Comparison of ENCODE assay signal across 9 cellular contexts in genomic region chr13:111429064-111429558, GRCh38.
DNase-seq lines count a peak whose midpoint lies in the region; ATAC-seq and TF ChIP-seq lines count a peak whose summit lies in the region.
"Had no signal": no experiment of that assay in that cellular context is flagged by ENCODE, and none has a peak within 500 bp of the region (broad histone marks: within the 10 kb centered on the region; RNA-seq: fewer than 3 reads in every experiment).

No MANE protein-coding gene starts in this region.

- no peaks in the 10 kb centered on the region for H3K9me2 ChIP-seq in hepatocyte (replicated peaks; ENCODE audit: insufficient read depth)

- H3K36me3 ChIP-seq in ES-I3 (ENCODE audit: insufficient read depth, low read length) (no peaks in the 10 kb centered on the region), H7 (replicated peaks; ENCODE audit: control insufficient read depth, insufficient read depth, low read length) (no peaks in the 10 kb centered on the region), hepatocyte (replicated peaks; ENCODE audit: insufficient read depth, low read depth) (no peaks in the 10 kb centered on the region)

- H3K4me2 ChIP-seq in hepatocyte = peak overlapping the region; percentile 65

- H3K27ac ChIP-seq in hepatocyte = no peak overlapping the region

- H3K9me3 Mint-ChIP-seq in activated T-cell treated with anti-CD3 and anti-CD28 coated beads, Interleukin-2, amount 50 U/mL, for 72 hours = no peaks in the 10 kb centered on the region
- H3K9me3 Mint-ChIP-seq: activated naive CD4-positive, alpha-beta T cell treated with anti-CD3 and anti-CD28 coated beads, Interleukin-2, amount 50 U/mL, for 24 hours had no signal

- peak overlapping the region; percentile 60 for H3K9ac ChIP-seq in ES-I3 (ENCODE audit: low read depth, low read length)

- peak; percentile 58 to 66 for ATAC-seq in activated T-cell treated with anti-CD3 and anti-CD28 coated beads, Interleukin-2, amount 50 U/mL, for 72 hours (replicated peaks in 1 of 2)

- H3K4me3 Mint-ChIP-seq in activated T-cell treated with anti-CD3 and anti-CD28 coated beads, Interleukin-2, amount 50 U/mL, for 72 hours = peak overlapping the region; percentile 31 to 52
- H3K4me3 Mint-ChIP-seq: activated naive CD4-positive, alpha-beta T cell treated with anti-CD3 and anti-CD28 coated beads, Interleukin-2, amount 50 U/mL, for 24 hours had no signal

- H3K4me1 Mint-ChIP-seq in activated T-cell treated with anti-CD3 and anti-CD28 coated beads, Interleukin-2, amount 50 U/mL, for 72 hours (ENCODE audit: low read depth) = no peaks in the 10 kb centered on the region
- H3K4me1 Mint-ChIP-seq: activated naive CD4-positive, alpha-beta T cell treated with anti-CD3 and anti-CD28 coated beads, Interleukin-2, amount 50 U/mL, for 24 hours had no signal

- peak; percentile 63 for TF ChIP-seq CTCF in hepatocyte (IDR thresholded peaks at IDR 0.05; ENCODE audit: poor library complexity)

- WGBS in hepatocyte (ENCODE audit: low lambda C conversion rate, missing lambda C conversion rate) = 19% methylated on average over 11 of the region's 12 CpGs

- H4K20me1 ChIP-seq in hepatocyte (ENCODE audit: insufficient read depth, poor library complexity, severe bottlenecking) = no peaks in the 10 kb centered on the region

- peaks cover 34% of the 10 kb centered on the region for H3K27me3 Mint-ChIP-seq in activated T-cell treated with anti-CD3 and anti-CD28 coated beads, Interleukin-2, amount 50 U/mL, for 72 hours (ENCODE audit: low read depth)
- H3K27me3 Mint-ChIP-seq: activated naive CD4-positive, alpha-beta T cell treated with anti-CD3 and anti-CD28 coated beads, Interleukin-2, amount 50 U/mL, for 24 hours had no signal

- no peak overlapping the region for H2AFZ ChIP-seq in hepatocyte

- DNase-seq in H7 (peak; percentile 93), NCI-H1930 (lab: John Stamatoyannopoulos, UW) (peak; percentile 45 to 69), hepatocyte (ENCODE audit: low spot score) (peak; percentile 73), ureter (ENCODE audit: low spot score) (no peak), dedifferentiated amniotic fluid mesenchymal stem cell (ENCODE audit: extremely low spot score) (no peak)
- peak; percentile 40 to 50 for DNase-seq in activated T-cell treated with anti-CD3 and anti-CD28 coated beads, Interleukin-2, amount 50 U/mL, for 72 hours
- DNase-seq in stimulated activated CD4-positive, alpha-beta T cell treated with anti-CD3 and anti-CD28 coated beads, Interleukin-1b, Interleukin-23, amount 100 ng/mL, for 48 hours = peak; percentile 34

- H3K27me3 ChIP-seq in H7 (ENCODE audit: control insufficient read depth, insufficient read depth, low read length) = no peaks in the 10 kb centered on the region
- peaks cover 6% of the 10 kb centered on the region for H3K27me3 ChIP-seq in hepatocyte

- H3K79me2 ChIP-seq in hepatocyte = no peaks in the 10 kb centered on the region

- no peaks in the 10 kb centered on the region for H3K9me3 ChIP-seq in ES-I3 (ENCODE audit: control insufficient read depth, insufficient read depth, low read length)
- no peaks in the 10 kb centered on the region for H3K9me3 ChIP-seq in hepatocyte (ENCODE audit: low read depth)

- no peaks in the 10 kb centered on the region for H3K4me1 ChIP-seq in ES-I3 (ENCODE audit: insufficient read depth, low read length)
- no peaks in the 10 kb centered on the region for H3K4me1 ChIP-seq in hepatocyte (ENCODE audit: insufficient read depth)

- peak overlapping the region; percentile 65 for H3K4me3 ChIP-seq in H7 (ENCODE audit: insufficient read depth, low read depth, low read length)
- H3K4me3 ChIP-seq in hepatocyte = no peak overlapping the region

- no peak overlapping the region for H3K27ac Mint-ChIP-seq in activated T-cell treated with anti-CD3 and anti-CD28 coated beads, Interleukin-2, amount 50 U/mL, for 72 hours
- H3K27ac Mint-ChIP-seq: activated naive CD4-positive, alpha-beta T cell treated with anti-CD3 and anti-CD28 coated beads, Interleukin-2, amount 50 U/mL, for 24 hours had no signal

- no peaks in the 10 kb centered on the region for H3K36me3 Mint-ChIP-seq in activated T-cell treated with anti-CD3 and anti-CD28 coated beads, Interleukin-2, amount 50 U/mL, for 72 hours (ENCODE audit: insufficient read depth in 2 of 2)
- H3K36me3 Mint-ChIP-seq: activated naive CD4-positive, alpha-beta T cell treated with anti-CD3 and anti-CD28 coated beads, Interleukin-2, amount 50 U/mL, for 24 hours had no signal

Comparison
In these comparisons a context has a peak if more than half of its experiments do, and no peak if none do; other contexts are left out.
1. DNase-seq: peak in H7 (single experiment), NCI-H1930 (2 of 2), activated T-cell treated with anti-CD3 and anti-CD28 coated beads, Interleukin-2, amount 50 U/mL, for 72 hours (2 of 2), hepatocyte (single experiment) and stimulated activated CD4-positive, alpha-beta T cell treated with anti-CD3 and anti-CD28 coated beads, Interleukin-1b, Interleukin-23, amount 100 ng/mL, for 48 hours (single experiment); none in ureter (single experiment) and dedifferentiated amniotic fluid mesenchymal stem cell (single experiment).